Comparison of ENCODE assay signal across 36 cellular contexts in the genomic region with DNA sequence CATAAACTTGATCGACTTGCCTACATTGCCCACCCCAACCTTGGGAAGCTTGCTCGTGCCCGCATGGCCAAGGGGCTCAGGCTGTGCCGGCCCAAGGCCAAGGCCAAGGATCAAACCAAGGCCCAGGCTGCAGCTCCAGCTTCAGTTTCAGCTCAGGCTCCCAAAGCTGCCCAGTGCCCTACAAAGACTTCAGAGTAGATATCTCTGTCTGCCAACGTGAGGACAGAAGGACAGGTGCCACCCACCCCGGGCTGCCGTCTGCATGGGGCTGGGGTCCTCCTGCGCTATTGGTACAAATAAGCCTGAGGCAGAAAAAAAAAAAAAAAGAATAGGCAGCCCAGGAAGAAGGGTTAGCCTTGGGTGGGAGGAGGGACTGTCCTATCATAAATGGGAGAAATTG. TPM values are rescaled to one million over a fixed set of nuclear protein-coding genes. Genes with fewer than 3 reads are reported as not detected.
"Had no signal": no experiment of that assay in that cellular context is flagged by ENCODE, and none has a peak within 500 bp of the region (broad histone marks: within the 10 kb centered on the region; RNA-seq: fewer than 3 reads in every experiment).

No MANE protein-coding gene starts in this region.

- H3K4me3 Mint-ChIP-seq: activated B cell treated with CpG ODN at 0.5 μM for 24 hours; activated CD4-positive, alpha-beta memory T cell treated with anti-CD3 and anti-CD28 coated beads for 36 hours; activated naive CD4-positive, alpha-beta T cell treated with anti-CD3 and anti-CD28 coated beads for 36 hours; activated naive CD8-positive, alpha-beta T cell; activated naive CD8-positive, alpha-beta T cell treated with anti-CD3 and anti-CD28 coated beads, Interleukin-2, amount 50 U/mL, for 24 hours; activated T-helper 1 cell treated with anti-CD3 and anti-CD28 coated beads, Interleukin-12 subunit alpha, Interleukin-12 subunit beta, Interleukin-2, Interleukin-4 antibody, amounts not matched to agents 30 ng/mL and 10 ng/mL and 1 ng/mL, durations not matched to agents 14 hours and 24 hours and 36 hours had no signal

- H3K27me3 Mint-ChIP-seq: activated naive CD8-positive, alpha-beta T cell had no signal

- H3K36me3 ChIP-seq: brain microvascular endothelial cell, Peyer's patch had no signal

- H3K9me3 ChIP-seq: Peyer's patch had no signal

- H3K4me1 ChIP-seq: Peyer's patch had no signal

- H3K27me3 ChIP-seq: brain microvascular endothelial cell, Peyer's patch had no signal

- ATAC-seq: activated naive CD8-positive, alpha-beta T cell treated with anti-CD3 and anti-CD28 coated beads, Interleukin-2, amount 50 U/mL, for 24 hours; activated T-cell treated with anti-CD3 and anti-CD28 coated beads, Interleukin-2, amount 50 U/mL, for 4 hours; PC-3 had no signal

- H3K36me3 Mint-ChIP-seq: activated CD4-positive, alpha-beta memory T cell treated with anti-CD3 and anti-CD28 coated beads for 36 hours; activated naive CD8-positive, alpha-beta T cell had no signal

- DNase-seq: activated B cell treated with CpG ODN at 0.5 μM for 24 hours; activated CD4-positive, alpha-beta memory T cell treated with anti-CD3 and anti-CD28 coated beads for 36 hours; activated CD4-positive, alpha-beta T cell treated with anti-CD3 and anti-CD28 coated beads for 4 hours; activated CD4-positive, alpha-beta T cell treated with anti-CD3 and anti-CD28 coated beads, Interleukin-2, amount 50 U/mL, for 1 hour; activated CD4-positive, CD25-positive, alpha-beta regulatory T cell treated with anti-CD3 and anti-CD28 coated beads, Interleukin-2, amount 50 U/mL, for 72 hours; activated CD8-positive, alpha-beta memory T cell treated with anti-CD3 and anti-CD28 coated beads, Interleukin-2, amount 50 U/mL, for 4 hours; activated gamma-delta T cell treated with Interleukin-2 at 50 U/mL for 16 hours; activated naive CD4-positive, alpha-beta T cell treated with anti-CD3 and anti-CD28 coated beads for 36 hours; activated naive CD8-positive, alpha-beta T cell treated with anti-CD3 and anti-CD28 coated beads, Interleukin-2, amount 50 U/mL, for 24 hours; activated T-cell treated with anti-CD3 and anti-CD28 coated beads for 4 hours; activated T-cell treated with anti-CD3 and anti-CD28 coated beads, Interleukin-2, amount 50 U/mL, for 4 hours; anterior cingulate cortex; brain microvascular endothelial cell; Kasumi-1; KG1; MM.1S; MV-4-11; NCI-H1092; NCI-H1436 treated with DMSO at 0.1 percent for 48 hours; NCI-H1694 treated with DMSO at 0.1 percent for 48 hours; NCI-H2029; NCI-H510A; NCI-H526; NCI-H748 treated with DMSO at 0.1 percent for 48 hours; NK-92 treated with Interleukin-12 subunit alpha and Interleukin-12 subunit beta, amount 100 ng/mL, for 24 hours; PC-3; Peyer's patch; Right ventricle myocardium superior; RPMI8226; SW 1271; T-helper 1 cell; T-helper 2 cell; T-helper 9 cell had no signal

- H3K27ac Mint-ChIP-seq: activated B cell treated with CpG ODN at 0.5 μM for 24 hours; activated CD4-positive, alpha-beta memory T cell treated with anti-CD3 and anti-CD28 coated beads for 36 hours; activated naive CD4-positive, alpha-beta T cell treated with anti-CD3 and anti-CD28 coated beads for 36 hours; activated naive CD8-positive, alpha-beta T cell; activated naive CD8-positive, alpha-beta T cell treated with anti-CD3 and anti-CD28 coated beads, Interleukin-2, amount 50 U/mL, for 24 hours; activated T-helper 1 cell treated with anti-CD3 and anti-CD28 coated beads, Interleukin-12 subunit alpha, Interleukin-12 subunit beta, Interleukin-2, Interleukin-4 antibody, amounts not matched to agents 30 ng/mL and 10 ng/mL and 1 ng/mL, durations not matched to agents 14 hours and 24 hours and 36 hours had no signal

- H3K27ac ChIP-seq: brain microvascular endothelial cell, Peyer's patch, VCaP had no signal

- H3K4me1 Mint-ChIP-seq: activated B cell treated with CpG ODN at 0.5 μM for 24 hours; activated naive CD8-positive, alpha-beta T cell treated with anti-CD3 and anti-CD28 coated beads, Interleukin-2, amount 50 U/mL, for 24 hours had no signal

- H3K9me3 Mint-ChIP-seq: activated B cell treated with CpG ODN at 0.5 μM for 24 hours; activated CD4-positive, alpha-beta memory T cell treated with anti-CD3 and anti-CD28 coated beads for 36 hours; activated naive CD4-positive, alpha-beta T cell treated with anti-CD3 and anti-CD28 coated beads for 36 hours; activated naive CD8-positive, alpha-beta T cell treated with anti-CD3 and anti-CD28 coated beads, Interleukin-2, amount 50 U/mL, for 24 hours; activated T-cell treated with anti-CD3 and anti-CD28 coated beads, Interleukin-2, amount 50 U/mL, for 4 hours; activated T-helper 1 cell treated with anti-CD3 and anti-CD28 coated beads, Interleukin-12 subunit alpha, Interleukin-12 subunit beta, Interleukin-2, Interleukin-4 antibody, amounts not matched to agents 30 ng/mL and 10 ng/mL and 1 ng/mL, durations not matched to agents 14 hours and 24 hours and 36 hours had no signal

- H3K4me3 ChIP-seq: Peyer's patch had no signal

RNA-seq across cellular contexts. Expression of gene DNAH2, which starts 37.1 kb away (rescaled TPM):
- total RNA-seq: activated B cell treated with CpG ODN at 0.5 μM for 24 hours; activated CD4-positive, alpha-beta memory T cell treated with anti-CD3 and anti-CD28 coated beads for 36 hours; activated naive CD4-positive, alpha-beta T cell treated with anti-CD3 and anti-CD28 coated beads for 36 hours; activated T-cell treated with anti-CD3 and anti-CD28 coated beads, Interleukin-2, amount 50 U/mL, for 4 hours; activated T-helper 1 cell treated with anti-CD3 and anti-CD28 coated beads, Interleukin-12 subunit alpha, Interleukin-12 subunit beta, Interleukin-2, Interleukin-4 antibody, amounts not matched to agents 30 ng/mL and 10 ng/mL and 1 ng/mL, durations not matched to agents 14 hours and 24 hours and 36 hours; Right ventricle myocardium superior had no signal

RNA-seq across cellular contexts. Expression of gene EFNB3, which starts 49.7 kb away (rescaled TPM):
- total RNA-seq: activated B cell treated with CpG ODN at 0.5 μM for 24 hours; activated CD4-positive, alpha-beta memory T cell treated with anti-CD3 and anti-CD28 coated beads for 36 hours; activated naive CD4-positive, alpha-beta T cell treated with anti-CD3 and anti-CD28 coated beads for 36 hours had no signal
